In the genomic region with DNA sequence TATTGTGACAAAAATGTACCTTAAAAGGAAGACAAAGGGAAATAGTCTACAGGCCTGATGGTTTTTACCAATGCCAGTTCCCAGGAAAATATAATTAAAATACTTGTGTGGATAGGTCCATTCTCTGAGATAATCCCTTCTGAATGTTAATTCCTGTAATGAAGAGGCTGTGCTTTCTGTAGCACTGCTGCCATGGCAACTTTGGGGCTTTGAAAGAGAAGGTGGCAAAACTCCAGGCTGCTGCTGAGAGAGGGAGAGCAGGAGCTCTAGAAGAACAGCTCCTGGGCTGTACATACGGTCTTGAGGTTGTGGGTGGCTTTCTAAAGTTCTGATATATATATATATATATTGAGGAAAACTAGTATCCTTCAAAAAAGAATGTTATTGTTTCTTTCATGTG, we compare ENCODE assay signal across 8 cellular contexts.
A peak's percentile ranks its signal among the peaks of the same experiment; 100 is the strongest.
DNase-seq lines count a peak whose midpoint lies in the region; ATAC-seq and TF ChIP-seq lines count a peak whose summit lies in the region.

No MANE protein-coding gene starts in this region.

- no peak for TF ChIP-seq POLR2A in suprapubic skin (IDR thresholded peaks at IDR 0.05)

- 30% methylated on average over 1 of the region's 1 CpG for WGBS in suprapubic skin

- no peak overlapping the region for H3K9ac ChIP-seq in fibroblast of lung (ENCODE audit: insufficient read depth, low read length)

- H2AFZ ChIP-seq in fibroblast of lung (ENCODE audit: low read length): no peak overlapping the region

- H3K36me3 ChIP-seq in fibroblast of lung (ENCODE audit: control insufficient read depth, insufficient read depth, low read length): no peaks in the 10 kb centered on the region
- peaks cover 10% of the 10 kb centered on the region for H3K36me3 ChIP-seq in suprapubic skin

- DNase-seq in GM04503 (ENCODE audit: low read depth) (peak; percentile 48), NCI-H748 (lab: John Stamatoyannopoulos, UW; ENCODE audit: unreplicated experiment) (peak; percentile 83), fibroblast of lung (ENCODE audit: low read depth in 2 of 2) (peak; percentile 72 to 88), omental fat pad (ENCODE audit: low spot score) (no peak), suprapubic skin (ENCODE audit: low spot score in 2 of 2) (no peak), LoVo (ENCODE audit: low spot score) (no peak)

- no peaks in the 10 kb centered on the region for H3K27me3 ChIP-seq in fibroblast of lung (ENCODE audit: control insufficient read depth, insufficient read depth, low read length)
- H3K27me3 ChIP-seq in suprapubic skin: no peaks in the 10 kb centered on the region

- TF ChIP-seq EP300 in suprapubic skin (IDR thresholded peaks at IDR 0.05): no peak

- H3K4me2 ChIP-seq in fibroblast of lung (ENCODE audit: extremely low read depth, insufficient read depth, low read length): no peak overlapping the region

- no peaks in the 10 kb centered on the region for H3K79me2 ChIP-seq in fibroblast of lung (ENCODE audit: control insufficient read depth, insufficient read depth, low read length)

- ATAC-seq in omental fat pad (ENCODE audit: low FRiP score) (peak; percentile 46), GM18873 (IDR thresholded peaks at IDR 0.05; ENCODE audit: low FRiP score, unreplicated experiment) (no peak), GM21825 (IDR thresholded peaks at IDR 0.05; ENCODE audit: unreplicated experiment) (no peak)

- no peaks in the 10 kb centered on the region for H3K9me3 ChIP-seq in fibroblast of lung (ENCODE audit: control insufficient read depth, insufficient read depth, low read depth, low read length)
- H3K9me3 ChIP-seq in suprapubic skin: no peaks in the 10 kb centered on the region

- no peak overlapping the region for H3K4me3 ChIP-seq in fibroblast of lung (replicated peaks in 1 of 4; ENCODE audit: control extremely low read depth in 1 of 4, insufficient read depth in 1 of 4, low read depth in 3 of 4, low read length in 4 of 4)
- no peak overlapping the region for H3K4me3 ChIP-seq in suprapubic skin

- H3K27ac ChIP-seq in fibroblast of lung (ENCODE audit: insufficient read depth, low read length) (peak overlapping the region; percentile 22), suprapubic skin (no peak overlapping the region)

- H3K4me1 ChIP-seq in fibroblast of lung (ENCODE audit: control insufficient read depth, extremely low read depth, insufficient read depth, low read length): peaks cover 2% of the 10 kb centered on the region
- H3K4me1 ChIP-seq in suprapubic skin: peaks cover 4% of the 10 kb centered on the region

- TF ChIP-seq CTCF in fibroblast of lung (conservative IDR thresholded peaks at IDR 0.05 in 1 of 2, IDR thresholded peaks at IDR 0.05 in 1 of 2; ENCODE audit: low read depth in 1 of 2, low read length in 2 of 2) (no peak), omental fat pad (IDR thresholded peaks at IDR 0.05) (no peak), suprapubic skin (IDR thresholded peaks at IDR 0.05) (no peak)

- no peaks in the 10 kb centered on the region for H4K20me1 ChIP-seq in fibroblast of lung (ENCODE audit: control insufficient read depth, extremely low read depth, insufficient read depth, low read length)

Comparison
In these comparisons a context has a peak if more than half of its experiments do, and no peak if none do; other contexts are left out.
1. DNase-seq: peak in GM04503 (single experiment), NCI-H748 (single experiment) and fibroblast of lung (2 of 2); none in omental fat pad (single experiment), suprapubic skin (0 of 2) and LoVo (single experiment).